Comparison of ENCODE assay signal across 2 cellular contexts in genomic region chr10:95288273-95288672, GRCh38.
TF ChIP-seq lines count a peak whose summit lies in the region.

No MANE protein-coding gene starts in this region.

TF ChIP-seq in GM23338, 12 proteins besides CTCF, POLR2A, EP300 and RAD21 (continued from another document):
- no peak for TF ChIP-seq POLR2AphosphoS5 (IDR thresholded peaks at IDR 0.05; ENCODE audit: low read depth)
- no peak for TF ChIP-seq EZH2 (IDR thresholded peaks at IDR 0.05; ENCODE audit: low read depth, unreplicated experiment)
- no peak for TF ChIP-seq ZNF462 (CRISPR knock-in tag; IDR thresholded peaks at IDR 0.05)
- TF ChIP-seq STAT1 (IDR thresholded peaks at IDR 0.05; ENCODE audit: unreplicated experiment), result no peak
- TF ChIP-seq ZNF114 (CRISPR knock-in tag; IDR thresholded peaks at IDR 0.05), result no peak
- no peak for TF ChIP-seq ZNF331 (CRISPR knock-in tag; IDR thresholded peaks at IDR 0.05; ENCODE audit: low read depth)
- TF ChIP-seq CREB1 (CRISPR knock-in tag; IDR thresholded peaks at IDR 0.05; ENCODE audit: low read depth), result no peak
- TF ChIP-seq REST (IDR thresholded peaks at IDR 0.05; ENCODE audit: unreplicated experiment), result no peak
- no peak for TF ChIP-seq JUNB (IDR thresholded peaks at IDR 0.05; ENCODE audit: unreplicated experiment)
- no peak for TF ChIP-seq NANOG (IDR thresholded peaks at IDR 0.05; ENCODE audit: borderline replicate concordance)

TF ChIP-seq in WTC11, 78 proteins besides CTCF, POLR2A, EP300 and RAD21 (continued from another document):
- no peak for TF ChIP-seq AFF4 (CRISPR knock-in tag; IDR thresholded peaks at IDR 0.05; ENCODE audit: borderline replicate concordance)
- no peak for TF ChIP-seq NR1H2 (CRISPR knock-in tag; IDR thresholded peaks at IDR 0.05)
- TF ChIP-seq ATF3 (CRISPR knock-in tag; conservative IDR thresholded peaks at IDR 0.05), result no peak
- no peak for TF ChIP-seq SOX15 (CRISPR knock-in tag; IDR thresholded peaks at IDR 0.05)
- TF ChIP-seq SP1 (CRISPR knock-in tag; conservative IDR thresholded peaks at IDR 0.05), result no peak
- no peak for TF ChIP-seq ZNF532 (CRISPR knock-in tag; IDR thresholded peaks at IDR 0.05; ENCODE audit: borderline replicate concordance)
- TF ChIP-seq RELA (CRISPR knock-in tag; IDR thresholded peaks at IDR 0.05; ENCODE audit: borderline replicate concordance), result no peak
